Comparison of ENCODE assay signal across 24 cellular contexts in genomic region chr4:181061787-181062186, GRCh38.
"Had no signal": no experiment of that assay in that cellular context is flagged by ENCODE, and none has a peak within 500 bp of the region (broad histone marks: within the 10 kb centered on the region; RNA-seq: fewer than 3 reads in every experiment).

No MANE protein-coding gene starts in this region.

- H3K36me3 Mint-ChIP-seq: activated naive CD4-positive, alpha-beta T cell treated with anti-CD3 and anti-CD28 coated beads, Interleukin-2, amount 50 U/mL, for 24 hours; activated naive CD8-positive, alpha-beta T cell treated with anti-CD3 and anti-CD28 coated beads for 36 hours had no signal

- H3K27me3 Mint-ChIP-seq: activated CD4-positive, alpha-beta T cell treated with anti-CD3 and anti-CD28 coated beads, Interleukin-2, amount 10 ng/mL, durations not matched to agents 7 days and 5 days; activated CD8-positive, alpha-beta T cell treated with anti-CD3 and anti-CD28 coated beads for 36 hours; activated naive CD4-positive, alpha-beta T cell treated with anti-CD3 and anti-CD28 coated beads, Interleukin-2, amount 50 U/mL, for 24 hours; activated naive CD8-positive, alpha-beta T cell treated with anti-CD3 and anti-CD28 coated beads for 36 hours; activated naive CD8-positive, alpha-beta T cell treated with anti-CD3 and anti-CD28 coated beads, Interleukin-2, amount 50 U/mL, for 24 hours; central memory CD8-positive, alpha-beta T cell; dendritic cell treated with granulocyte-macrophage colony-stimulating factor and Interleukin-4, amounts not matched to agents 40 ng/mL and 50 ng/mL, for 4 days had no signal

- DNase-seq: activated CD4-positive, alpha-beta T cell treated with anti-CD3 and anti-CD28 coated beads for 1 hour; activated CD4-positive, alpha-beta T cell treated with anti-CD3 and anti-CD28 coated beads for 4 hours; activated CD4-positive, alpha-beta T cell treated with anti-CD3 and anti-CD28 coated beads, Interleukin-2, amount 10 ng/mL, durations not matched to agents 7 days and 5 days; activated CD4-positive, alpha-beta T cell treated with anti-CD3 and anti-CD28 coated beads, Interleukin-2, amount 50 U/mL, for 48 hours; activated CD8-positive, alpha-beta memory T cell treated with anti-CD3 and anti-CD28 coated beads for 24 hours; activated CD8-positive, alpha-beta T cell treated with anti-CD3 and anti-CD28 coated beads for 36 hours; activated effector memory CD4-positive, alpha-beta T cell treated with anti-CD3 and anti-CD28 coated beads, Interleukin-2, amount 50 U/mL, for 16 hours; activated naive CD4-positive, alpha-beta T cell treated with anti-CD3 and anti-CD28 coated beads for 36 hours; activated naive CD8-positive, alpha-beta T cell treated with anti-CD3 and anti-CD28 coated beads for 36 hours; activated naive CD8-positive, alpha-beta T cell treated with anti-CD3 and anti-CD28 coated beads, Interleukin-2, amount 50 U/mL, for 24 hours; activated T-cell treated with anti-CD3 and anti-CD28 coated beads, Interleukin-2, amount 50 U/mL, for 4 hours; brain microvascular endothelial cell; dorsolateral prefrontal cortex; effector memory CD4-positive, alpha-beta T cell; endodermal cell; foreskin fibroblast; head of caudate nucleus; T-helper 2 cell had no signal

- H3K27ac Mint-ChIP-seq: activated CD4-positive, alpha-beta T cell treated with anti-CD3 and anti-CD28 coated beads, Interleukin-2, amount 10 ng/mL, durations not matched to agents 7 days and 5 days; activated CD8-positive, alpha-beta T cell treated with anti-CD3 and anti-CD28 coated beads for 36 hours; activated naive CD4-positive, alpha-beta T cell treated with anti-CD3 and anti-CD28 coated beads for 36 hours; activated naive CD4-positive, alpha-beta T cell treated with anti-CD3 and anti-CD28 coated beads, Interleukin-2, amount 50 U/mL, for 24 hours; activated naive CD8-positive, alpha-beta T cell treated with anti-CD3 and anti-CD28 coated beads for 36 hours; activated naive CD8-positive, alpha-beta T cell treated with anti-CD3 and anti-CD28 coated beads, Interleukin-2, amount 50 U/mL, for 24 hours; activated T-helper 1 cell treated with anti-CD3 and anti-CD28 coated beads, Interleukin-12 subunit alpha, Interleukin-12 subunit beta, Interleukin-2, Interleukin-4 antibody, amounts not matched to agents 30 ng/mL and 10 ng/mL and 1 ng/mL, durations not matched to agents 14 hours and 24 hours and 36 hours; activated T-helper 2 cell treated with anti-CD3 and anti-CD28 coated beads, Interferon-gamma antibody, Interleukin-2, Interleukin-4, amounts not matched to agents 10 μg/mL and 5 μg/mL and 100 μg/mL, durations not matched to agents 14 hours and 24 hours and 36 hours; dendritic cell treated with granulocyte-macrophage colony-stimulating factor and Interleukin-4, amounts not matched to agents 40 ng/mL and 50 ng/mL, for 4 days; endodermal cell had no signal

- H3K4me3 Mint-ChIP-seq: activated CD4-positive, alpha-beta T cell treated with anti-CD3 and anti-CD28 coated beads, Interleukin-2, amount 10 ng/mL, durations not matched to agents 7 days and 5 days; activated CD8-positive, alpha-beta T cell treated with anti-CD3 and anti-CD28 coated beads for 36 hours; activated naive CD4-positive, alpha-beta T cell treated with anti-CD3 and anti-CD28 coated beads for 36 hours; activated naive CD4-positive, alpha-beta T cell treated with anti-CD3 and anti-CD28 coated beads, Interleukin-2, amount 50 U/mL, for 24 hours; activated naive CD8-positive, alpha-beta T cell treated with anti-CD3 and anti-CD28 coated beads for 36 hours; activated naive CD8-positive, alpha-beta T cell treated with anti-CD3 and anti-CD28 coated beads, Interleukin-2, amount 50 U/mL, for 24 hours; activated T-cell treated with anti-CD3 and anti-CD28 coated beads, Interleukin-2, amount 50 U/mL, for 4 hours; activated T-helper 1 cell treated with anti-CD3 and anti-CD28 coated beads, Interleukin-12 subunit alpha, Interleukin-12 subunit beta, Interleukin-2, Interleukin-4 antibody, amounts not matched to agents 30 ng/mL and 10 ng/mL and 1 ng/mL, durations not matched to agents 14 hours and 24 hours and 36 hours; central memory CD8-positive, alpha-beta T cell; dendritic cell treated with granulocyte-macrophage colony-stimulating factor and Interleukin-4, amounts not matched to agents 40 ng/mL and 50 ng/mL, for 4 days; endodermal cell had no signal

- H3K4me1 Mint-ChIP-seq: activated CD4-positive, alpha-beta T cell treated with anti-CD3 and anti-CD28 coated beads, Interleukin-2, amount 10 ng/mL, durations not matched to agents 7 days and 5 days; activated naive CD4-positive, alpha-beta T cell treated with anti-CD3 and anti-CD28 coated beads, Interleukin-2, amount 50 U/mL, for 24 hours; activated naive CD8-positive, alpha-beta T cell treated with anti-CD3 and anti-CD28 coated beads for 36 hours; activated naive CD8-positive, alpha-beta T cell treated with anti-CD3 and anti-CD28 coated beads, Interleukin-2, amount 50 U/mL, for 24 hours; central memory CD8-positive, alpha-beta T cell had no signal

- ATAC-seq: activated CD8-positive, alpha-beta T cell treated with anti-CD3 and anti-CD28 coated beads for 36 hours; activated naive CD8-positive, alpha-beta T cell treated with anti-CD3 and anti-CD28 coated beads, Interleukin-2, amount 50 U/mL, for 24 hours; activated T-cell treated with anti-CD3 and anti-CD28 coated beads, Interleukin-2, amount 50 U/mL, for 4 hours; esophagus mucosa had no signal

- H3K9me3 Mint-ChIP-seq: activated CD4-positive, alpha-beta T cell treated with anti-CD3 and anti-CD28 coated beads, Interleukin-2, amount 10 ng/mL, durations not matched to agents 7 days and 5 days; activated naive CD4-positive, alpha-beta T cell treated with anti-CD3 and anti-CD28 coated beads for 36 hours; activated naive CD8-positive, alpha-beta T cell treated with anti-CD3 and anti-CD28 coated beads for 36 hours; activated T-cell treated with anti-CD3 and anti-CD28 coated beads, Interleukin-2, amount 50 U/mL, for 4 hours; activated T-helper 1 cell treated with anti-CD3 and anti-CD28 coated beads, Interleukin-12 subunit alpha, Interleukin-12 subunit beta, Interleukin-2, Interleukin-4 antibody, amounts not matched to agents 30 ng/mL and 10 ng/mL and 1 ng/mL, durations not matched to agents 14 hours and 24 hours and 36 hours; dendritic cell treated with granulocyte-macrophage colony-stimulating factor and Interleukin-4, amounts not matched to agents 40 ng/mL and 50 ng/mL, for 4 days; endodermal cell had no signal
